Comparison of ENCODE assay signal across 9 cellular contexts in the genomic region with DNA sequence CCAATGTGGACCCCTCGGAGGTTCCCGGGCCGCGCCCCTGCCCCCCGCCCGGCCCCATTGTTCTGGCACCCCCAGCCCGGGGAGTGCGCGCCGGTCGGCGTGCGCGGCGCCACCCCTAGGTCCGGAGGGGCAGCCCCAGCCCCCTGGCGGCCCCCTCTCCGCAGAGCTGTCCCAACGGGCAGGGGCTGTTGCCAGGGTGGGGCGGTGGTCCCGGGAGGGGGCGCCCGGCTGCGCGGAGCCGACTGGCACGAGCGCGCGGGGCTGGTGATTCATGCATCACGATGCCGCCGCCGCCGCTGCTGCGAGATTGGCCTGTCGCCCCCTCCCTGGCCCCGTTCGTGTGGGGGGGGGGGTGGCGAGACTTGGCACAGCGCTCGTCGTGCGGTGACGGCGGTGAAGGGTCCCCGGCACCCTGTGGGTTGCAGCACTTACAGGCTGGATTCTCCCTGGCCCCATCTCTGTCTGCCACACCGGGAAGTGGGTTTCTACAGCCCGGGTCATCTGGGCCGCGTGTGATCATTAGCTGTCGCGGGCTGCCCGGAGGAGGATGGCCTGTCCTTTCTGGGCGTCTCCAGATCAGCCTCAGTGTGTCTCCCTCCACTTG. TPM values are rescaled to one million over a fixed set of nuclear protein-coding genes. Genes with fewer than 3 reads are reported as not detected.
DNase-seq lines count a peak whose midpoint lies in the region; ATAC-seq and TF ChIP-seq lines count a peak whose summit lies in the region.
"Had no signal": no experiment of that assay in that cellular context is flagged by ENCODE, and none has a peak within 500 bp of the region (broad histone marks: within the 10 kb centered on the region; RNA-seq: fewer than 3 reads in every experiment).

No MANE protein-coding gene starts in this region.

- no peak overlapping the region for H3K27ac Mint-ChIP-seq in activated naive CD4-positive, alpha-beta T cell treated with anti-CD3 and anti-CD28 coated beads, Interleukin-2, amount 50 U/mL, for 24 hours

- H3K9me2 ChIP-seq in PC-3 (replicated peaks; ENCODE audit: low read length), result no peaks in the 10 kb centered on the region

- H2AFZ ChIP-seq in PC-3 (ENCODE audit: low read length) (peak overlapping the region; percentile 67), smooth muscle cell (ENCODE audit: low read depth) (no peak overlapping the region)

- H3K27me3 ChIP-seq in PC-3 (ENCODE audit: low read length) (no peaks in the 10 kb centered on the region), smooth muscle cell (ENCODE audit: low read depth) (no peaks in the 10 kb centered on the region)

- BruUV-seq in PC-3 (replicated peaks; lab: Mats Ljungman, UMichigan), result no TSS peak

- TF ChIP-seq CTCF in C4-2B (conservative IDR thresholded peaks at IDR 0.05) (no peak), PC-3 (conservative IDR thresholded peaks at IDR 0.05; ENCODE audit: low read depth, low read length) (no peak), smooth muscle cell (IDR thresholded peaks at IDR 0.05; ENCODE audit: borderline replicate concordance, insufficient read depth, poor library complexity, severe bottlenecking) (peak; percentile 25)

- H3K79me2 ChIP-seq in PC-3 (ENCODE audit: low read length) (peaks cover 43% of the 10 kb centered on the region), smooth muscle cell (ENCODE audit: low read depth) (peaks cover 53% of the 10 kb centered on the region)

- H3K27me3 Mint-ChIP-seq in activated naive CD4-positive, alpha-beta T cell treated with anti-CD3 and anti-CD28 coated beads, Interleukin-2, amount 50 U/mL, for 24 hours, result peaks cover 5% of the 10 kb centered on the region

- POLR2A ChIA-PET in PC-3 (lab: Charles Lee; ENCODE audit: unreplicated experiment), result no interaction called here

- 0 out of 2 replicates have a peak, but pooled peaks cover 4% of the 10 kb centered on the region for H3K4me1 ChIP-seq in PC-3 (ENCODE audit: insufficient read depth, low read length)
- H3K4me1 ChIP-seq in smooth muscle cell (ENCODE audit: low read depth), result no peaks in the 10 kb centered on the region

- no peaks in the 10 kb centered on the region for H3K36me3 Mint-ChIP-seq in activated naive CD4-positive, alpha-beta T cell treated with anti-CD3 and anti-CD28 coated beads, Interleukin-2, amount 50 U/mL, for 24 hours

- CTCF ChIA-PET in PC-3 (lab: Charles Lee), result no interaction called here

- WGBS in smooth muscle cell (ENCODE audit: low lambda C conversion rate), result 3% methylated on average over 12 of the region's 55 CpGs

- H3K9me3 ChIP-seq in PC-3 (ENCODE audit: low read length), result no peaks in the 10 kb centered on the region
- no peaks in the 10 kb centered on the region for H3K9me3 ChIP-seq in smooth muscle cell (replicated peaks; ENCODE audit: low read depth)
- H3K9me3 ChIP-seq: mucosa of descending colon had no signal

- no peaks in the 10 kb centered on the region for H3K36me3 ChIP-seq in PC-3 (ENCODE audit: low read depth, low read length)
- no peaks in the 10 kb centered on the region for H3K36me3 ChIP-seq in smooth muscle cell (ENCODE audit: low read depth)

- no peaks in the 10 kb centered on the region for H3K9me3 Mint-ChIP-seq in activated naive CD4-positive, alpha-beta T cell treated with anti-CD3 and anti-CD28 coated beads, Interleukin-2, amount 50 U/mL, for 24 hours

- intact Hi-C loops in PC-3 (cut with micrococcal nuclease), result no loop called here

- H3K27ac ChIP-seq in C4-2B (peak overlapping the region; percentile 72), PC-3 (ENCODE audit: low read length) (no peak overlapping the region), smooth muscle cell (ENCODE audit: low read depth) (peak overlapping the region; percentile 76)

- peak overlapping the region; percentile 91 for H3K4me2 ChIP-seq in PC-3 (ENCODE audit: low read length)
- H3K4me2 ChIP-seq in smooth muscle cell, result peak overlapping the region; percentile 98

- H3K9ac ChIP-seq in PC-3 (ENCODE audit: low read length) (peak overlapping the region; percentile 47), smooth muscle cell (ENCODE audit: low read depth) (peak overlapping the region; percentile 90)

- DNase-seq in PC-3, result no peak
- DNase-seq in hepatic stellate cell (ENCODE audit: low spot score), result peak; percentile 63
- DNase-seq in smooth muscle cell (lab: John Stamatoyannopoulos, UW; ENCODE audit: unreplicated experiment), result peak; percentile 47
- DNase-seq in GM19240 (ENCODE audit: insufficient read length, low spot score), result no peak
- DNase-seq in NOMO-1 treated with DMSO at 0.1 percent for 48 hours (lab: John Stamatoyannopoulos, UW; ENCODE audit: unreplicated experiment), result no peak

- H3K4me3 ChIP-seq in PC-3 (ENCODE audit: low read length), result peak overlapping the region; percentile 75
- H3K4me3 ChIP-seq in smooth muscle cell, result peak overlapping the region; percentile 88
- H3K4me3 ChIP-seq: mucosa of descending colon had no signal

- ATAC-seq in PC-3 (peak; percentile 18; the same call in 1 of the 2 replicates), HG03442 (IDR thresholded peaks at IDR 0.05; ENCODE audit: unreplicated experiment) (no peak)

- H3K4me3 Mint-ChIP-seq in activated naive CD4-positive, alpha-beta T cell treated with anti-CD3 and anti-CD28 coated beads, Interleukin-2, amount 50 U/mL, for 24 hours, result peak overlapping the region; percentile 83

- no peaks in the 10 kb centered on the region for H3F3A ChIP-seq in PC-3 (ENCODE audit: low read length, unreplicated experiment)
- peaks cover 6% of the 10 kb centered on the region for H3F3A ChIP-seq in smooth muscle cell (ENCODE audit: low read depth)

- no peaks in the 10 kb centered on the region for H3K4me1 Mint-ChIP-seq in activated naive CD4-positive, alpha-beta T cell treated with anti-CD3 and anti-CD28 coated beads, Interleukin-2, amount 50 U/mL, for 24 hours

- no peaks in the 10 kb centered on the region for H4K20me1 ChIP-seq in PC-3 (ENCODE audit: low read length)
- H4K20me1 ChIP-seq in smooth muscle cell (ENCODE audit: low read depth), result peaks cover 50% of the 10 kb centered on the region

RNA-seq across cellular contexts. Expression of a gene that starts 0.8 kb away (rescaled TPM):
- total RNA-seq in PC-3 (2014; rRNA removed), result 13.4 and 14.0 TPM in 2 replicates
- total RNA-seq in smooth muscle cell, result 28.0 and 39.8 TPM in 2 replicates
- polyA plus RNA-seq in smooth muscle cell, result 49.7 and 59.3 TPM in 2 replicates

Comparison
In these comparisons a context has a peak if more than half of its experiments do, and no peak if none do; other contexts are left out.
1. DNase-seq: peak in hepatic stellate cell (single experiment) and smooth muscle cell (single experiment); none in PC-3 (single experiment), GM19240 (single experiment) and NOMO-1 treated with DMSO at 0.1 percent for 48 hours (single experiment).